8 cellular contexts compared by ENCODE assay signal in the genomic region with DNA sequence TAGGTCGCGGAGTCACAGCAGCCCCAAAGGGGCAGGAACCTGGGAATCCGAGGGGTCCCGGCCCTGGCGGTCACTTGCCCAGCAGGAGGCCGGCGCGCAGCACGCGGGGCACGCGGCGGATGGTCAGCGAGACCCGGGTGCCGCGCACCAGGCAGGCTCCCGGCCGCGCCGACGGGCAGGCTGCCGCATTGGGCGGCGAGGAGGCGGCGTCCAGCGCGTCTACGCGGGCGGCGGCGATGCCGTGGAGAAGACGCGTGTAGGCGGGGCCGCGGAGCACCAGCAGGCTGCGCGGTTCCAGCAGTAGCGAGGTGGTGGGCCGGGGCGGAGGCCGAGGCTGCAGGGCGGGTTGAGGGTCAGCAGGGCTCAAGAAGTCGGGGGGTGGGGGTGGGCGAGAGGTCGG. TPM values are rescaled to one million over a fixed set of nuclear protein-coding genes. Genes with fewer than 3 reads are reported as not detected.
DNase-seq lines count a peak whose midpoint lies in the region; ATAC-seq and TF ChIP-seq lines count a peak whose summit lies in the region.

No MANE protein-coding gene starts in this region.

- no peaks in the 10 kb centered on the region for H3K9me3 Mint-ChIP-seq in CD4-positive, alpha-beta T cell

- no peaks in the 10 kb centered on the region for H3K27me3 ChIP-seq in CD4-positive, alpha-beta T cell (ENCODE audit: control insufficient read depth, insufficient read depth, low read length)
- H3K27me3 ChIP-seq in kidney epithelial cell (ENCODE audit: control insufficient read depth, insufficient read depth, low read length): no peaks in the 10 kb centered on the region

- H3K27me3 Mint-ChIP-seq in CD4-positive, alpha-beta T cell: no peaks in the 10 kb centered on the region

- TF ChIP-seq CTCF in CD4-positive, alpha-beta T cell (IDR thresholded peaks at IDR 0.05): no peak
- TF ChIP-seq CTCF in LNCaP clone FGC (IDR thresholded peaks at IDR 0.05; ENCODE audit: control insufficient read depth, extremely low read depth, insufficient read depth) (no peak), kidney epithelial cell (IDR thresholded peaks at IDR 0.05; ENCODE audit: insufficient read depth, low read length, poor library complexity, severe bottlenecking) (no peak)

- POLR2A ChIA-PET in CD4-positive, alpha-beta T cell (lab: Charles Lee): interaction anchor here (2.9 kb wide), 1 partner anchor 14 kb away, joined by 13 read pairs; the partner anchor contains the start of gene SDHAF1

- ATAC-seq in CD4-positive, alpha-beta T cell (ENCODE audit: poor library complexity): no peak
- ATAC-seq in GM19397 (IDR thresholded peaks at IDR 0.05; ENCODE audit: unreplicated experiment): no peak
- ATAC-seq in GM21576 (IDR thresholded peaks at IDR 0.05; ENCODE audit: unreplicated experiment): no peak

- H3K4me3 ChIP-seq in LNCaP clone FGC (ENCODE audit: low read depth, low read length) (peak overlapping the region; percentile 92), kidney epithelial cell (ENCODE audit: low read depth, low read length) (peak overlapping the region; percentile 31)

- no peaks in the 10 kb centered on the region for H3K9me3 ChIP-seq in CD4-positive, alpha-beta T cell (ENCODE audit: control insufficient read depth, low read length)

- peak overlapping the region; percentile 63 for H3K4me3 Mint-ChIP-seq in CD4-positive, alpha-beta T cell

- H3K36me3 Mint-ChIP-seq in CD4-positive, alpha-beta T cell (ENCODE audit: low read depth): peaks cover 4% of the 10 kb centered on the region

- no peak overlapping the region for H3K27ac Mint-ChIP-seq in CD4-positive, alpha-beta T cell

- peak in 8 of 10 experiments; percentile 16 to 61 (median 36) for DNase-seq in CD4-positive, alpha-beta T cell
- DNase-seq in LNCaP clone FGC (ENCODE audit: low read depth): peak; percentile 27
- DNase-seq in T1000 (lab: John Stamatoyannopoulos, UW): peak; percentile 18
- peak; percentile 89 for DNase-seq in cerebellum (ENCODE audit: low spot score)
- no peak for DNase-seq in kidney epithelial cell (ENCODE audit: low read depth)
- peak; percentile 49 to 55 for DNase-seq in stimulated activated CD4-positive, alpha-beta T cell treated with anti-CD3 and anti-CD28 coated beads, Interleukin-2, amount 100 ng/mL, for 48 hours

- H3K27ac ChIP-seq in CD4-positive, alpha-beta T cell (ENCODE audit: low read depth, low read length): no peak overlapping the region

- CTCF ChIA-PET in CD4-positive, alpha-beta T cell (lab: Charles Lee): no interaction called here

- intact Hi-C loops in CD4-positive, alpha-beta T cell (cut with DNase I, micrococcal nuclease): no loop called here

- H3K4me1 Mint-ChIP-seq in CD4-positive, alpha-beta T cell (ENCODE audit: low read depth): peaks cover 28% of the 10 kb centered on the region

- no peaks in the 10 kb centered on the region for H3K36me3 ChIP-seq in kidney epithelial cell (ENCODE audit: control insufficient read depth, insufficient read depth, low read length)

RNA-seq across cellular contexts. Expression of gene SYNE4, which starts 0.6 kb away (rescaled TPM):
- total RNA-seq in CD4-positive, alpha-beta T cell: 1 to 10 TPM; 1.6 TPM
- total RNA-seq in cerebellum (0.36 TPM), kidney epithelial cell (8.6 and 11.5 TPM in 2 replicates)

RNA-seq across cellular contexts. Expression of gene ALKBH6, which starts 4.8 kb away (rescaled TPM):
- 10 to 100 TPM; 38.1 to 41.8 TPM for total RNA-seq in CD4-positive, alpha-beta T cell
- total RNA-seq in cerebellum: 6.3 TPM
- 17.5 and 22.4 TPM in 2 replicates for total RNA-seq in kidney epithelial cell

RNA-seq across cellular contexts. Expression of gene SDHAF1, which starts 14.2 kb away (rescaled TPM):
- total RNA-seq in CD4-positive, alpha-beta T cell: 1 to 10 TPM; 4.3 to 5.4 TPM
- total RNA-seq in cerebellum: 11.5 TPM
- 47.4 and 49.5 TPM in 2 replicates for total RNA-seq in kidney epithelial cell

RNA-seq across cellular contexts. Expression of gene CLIP3, which starts 23.5 kb away (rescaled TPM):
- under 1 TPM; 0.47 to 0.85 TPM for total RNA-seq in CD4-positive, alpha-beta T cell
- total RNA-seq in cerebellum: 30.2 TPM
- total RNA-seq in kidney epithelial cell: 4.6 and 4.7 TPM in 2 replicates

RNA-seq across cellular contexts. Expression of gene THAP8, which starts 44.9 kb away (rescaled TPM):
- under 1 TPM; 0.38 to 0.53 TPM for total RNA-seq in CD4-positive, alpha-beta T cell
- total RNA-seq in cerebellum: 1.7 TPM
- total RNA-seq in kidney epithelial cell: 12.0 and 16.3 TPM in 2 replicates
